1 cellular context compared by ENCODE assay signal in the genomic region with DNA sequence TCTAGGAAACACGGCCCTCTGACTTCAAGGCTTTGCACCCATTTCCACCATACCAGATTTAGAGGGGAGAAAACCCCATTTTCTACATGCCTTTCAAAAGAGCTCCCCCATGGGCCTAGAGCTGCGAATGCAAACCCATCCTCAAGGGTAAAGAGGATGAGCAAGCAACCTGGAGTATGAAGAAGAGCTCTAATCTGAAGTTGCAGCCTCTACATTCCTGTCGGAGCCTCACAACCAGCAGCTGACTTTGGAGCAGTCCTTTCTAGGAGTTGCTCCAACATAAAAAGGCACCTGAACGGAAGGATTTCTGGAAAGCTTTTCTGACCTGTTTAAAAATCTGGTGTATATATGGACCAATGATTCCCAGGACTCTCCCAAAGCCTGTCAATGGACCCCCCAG.
TF ChIP-seq lines count a peak whose summit lies in the region.

No MANE protein-coding gene starts in this region.

TF ChIP-seq in H1, 55 proteins besides CTCF, POLR2A, EP300 and RAD21:
- TF ChIP-seq SIRT6 (IDR thresholded peaks at IDR 0.05; ENCODE audit: low read length) (no peak), TAF1 (IDR thresholded peaks at IDR 0.05; ENCODE audit: low read depth, low read length) (no peak), SAP30 (IDR thresholded peaks at IDR 0.05; ENCODE audit: insufficient read depth, insufficient replicate concordance, low read length) (no peak), SP4 (IDR thresholded peaks at IDR 0.05; ENCODE audit: low read length) (no peak), NANOG (IDR thresholded peaks at IDR 0.05; ENCODE audit: insufficient read depth, low read depth, low read length, poor library complexity, severe bottlenecking) (no peak), SIN3A (conservative IDR thresholded peaks at IDR 0.05 in 1 of 2, IDR thresholded peaks at IDR 0.05 in 1 of 2; ENCODE audit: low read depth in 1 of 2, low read length in 2 of 2) (no peak), HDAC6 (IDR thresholded peaks at IDR 0.05; ENCODE audit: low read depth, low read length) (no peak), CBX5 (IDR thresholded peaks at IDR 0.05; ENCODE audit: low read depth, low read length) (no peak), RNF2 (IDR thresholded peaks at IDR 0.05; ENCODE audit: borderline replicate concordance, low read depth, low read length, missing control alignments, poor library complexity, severe bottlenecking) (no peak), BCL11A (IDR thresholded peaks at IDR 0.05; ENCODE audit: low read depth in 2 of 2, low read length in 2 of 2) (no peak), SRF (IDR thresholded peaks at IDR 0.05; ENCODE audit: low read depth, low read length) (no peak), CHD1 (IDR thresholded peaks at IDR 0.05; ENCODE audit: low read depth, low read length) (no peak), CEBPB (IDR thresholded peaks at IDR 0.05; ENCODE audit: low read depth, low read length) (no peak), EZH2 (IDR thresholded peaks at IDR 0.05; ENCODE audit: low read depth, low read length, severe bottlenecking) (no peak)
- TF ChIP-seq, protein P1, sequence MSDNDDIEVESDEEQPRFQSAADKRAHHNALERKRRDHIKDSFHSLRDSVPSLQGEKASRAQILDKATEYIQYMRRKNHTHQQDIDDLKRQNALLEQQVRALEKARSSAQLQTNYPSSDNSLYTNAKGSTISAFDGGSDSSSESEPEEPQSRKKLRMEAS (IDR thresholded peaks at IDR 0.05), result no peak
TF ChIP-seq in H1: peak in this region for 0.
